1 cellular context compared by ENCODE assay signal in the genomic region with DNA sequence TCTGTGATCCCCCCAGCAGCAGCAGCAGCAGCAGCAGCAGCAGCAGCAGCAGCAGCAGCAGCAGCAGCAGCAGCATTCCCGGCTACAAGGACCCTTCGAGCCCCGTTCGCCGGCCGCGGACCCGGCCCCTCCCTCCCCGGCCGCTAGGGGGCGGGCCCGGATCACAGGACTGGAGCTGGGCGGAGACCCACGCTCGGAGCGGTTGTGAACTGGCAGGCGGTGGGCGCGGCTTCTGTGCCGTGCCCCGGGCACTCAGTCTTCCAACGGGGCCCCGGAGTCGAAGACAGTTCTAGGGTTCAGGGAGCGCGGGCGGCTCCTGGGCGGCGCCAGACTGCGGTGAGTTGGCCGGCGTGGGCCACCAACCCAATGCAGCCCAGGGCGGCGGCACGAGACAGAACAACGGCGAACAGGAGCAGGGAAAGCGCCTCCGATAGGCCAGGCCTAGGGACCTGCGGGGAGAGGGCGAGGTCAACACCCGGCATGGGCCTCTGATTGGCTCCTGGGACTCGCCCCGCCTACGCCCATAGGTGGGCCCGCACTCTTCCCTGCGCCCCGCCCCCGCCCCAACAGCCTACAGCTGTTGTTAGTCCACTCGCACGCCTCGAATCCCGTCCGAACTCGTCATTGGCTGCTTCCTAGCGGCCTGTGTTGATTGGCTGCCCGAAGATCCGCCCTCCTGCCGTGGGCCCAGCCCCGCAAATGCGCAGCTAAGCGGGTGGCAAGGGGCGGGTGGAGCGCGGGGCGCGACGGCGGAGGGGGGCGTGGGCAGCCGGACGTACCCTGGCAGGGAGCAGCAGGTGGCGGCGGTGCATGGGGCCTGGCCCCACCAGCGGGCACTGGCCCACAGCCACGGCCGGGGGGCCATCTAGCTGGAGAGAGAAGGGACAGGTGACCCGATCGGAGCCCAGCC.
TF ChIP-seq lines count a peak whose summit lies in the region.

No MANE protein-coding gene starts in this region.

TF ChIP-seq in WTC11, 78 proteins besides CTCF, POLR2A, EP300 and RAD21 (continued from another document and continues in another):
- TF ChIP-seq, protein P1, sequence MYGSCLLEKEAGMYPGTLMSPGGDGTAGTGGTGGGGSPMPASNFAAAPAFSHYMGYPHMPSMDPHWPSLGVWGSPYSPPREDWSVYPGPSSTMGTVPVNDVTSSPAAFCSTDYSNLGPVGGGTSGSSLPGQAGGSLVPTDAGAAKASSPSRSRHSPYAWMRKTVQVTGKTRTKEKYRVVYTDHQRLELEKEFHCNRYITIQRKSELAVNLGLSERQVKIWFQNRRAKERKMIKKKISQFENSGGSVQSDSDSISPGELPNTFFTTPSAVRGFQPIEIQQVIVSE (CRISPR knock-in tag; IDR thresholded peaks at IDR 0.05; ENCODE audit: borderline replicate concordance), result no peak
- TF ChIP-seq OVOL2 (CRISPR knock-in tag; IDR thresholded peaks at IDR 0.05; ENCODE audit: borderline replicate concordance) (no peak), RORB (CRISPR knock-in tag; IDR thresholded peaks at IDR 0.05) (no peak), FOXJ3 (CRISPR knock-in tag; IDR thresholded peaks at IDR 0.05; ENCODE audit: borderline replicate concordance) (no peak), ESRRA (CRISPR knock-in tag; IDR thresholded peaks at IDR 0.05; ENCODE audit: borderline replicate concordance) (no peak), GTF2I (CRISPR knock-in tag; conservative IDR thresholded peaks at IDR 0.05) (no peak), ZNF138 (CRISPR knock-in tag; conservative IDR thresholded peaks at IDR 0.05) (no peak; the same call in 1 of the 2 replicates), ATF1 (CRISPR knock-in tag; IDR thresholded peaks at IDR 0.05) (no peak), ZNF671 (CRISPR knock-in tag; IDR thresholded peaks at IDR 0.05) (peak; percentile 57; the same call in 1 of the 2 replicates), NFE2L1 (CRISPR knock-in tag; IDR thresholded peaks at IDR 0.05) (peak; percentile 50; the same call in 1 of the 2 replicates), KAT7 (CRISPR knock-in tag; IDR thresholded peaks at IDR 0.05; ENCODE audit: borderline replicate concordance) (no peak), IRF2 (CRISPR knock-in tag; IDR thresholded peaks at IDR 0.05; ENCODE audit: borderline replicate concordance, low read depth) (no peak), CREB1 (CRISPR knock-in tag; IDR thresholded peaks at IDR 0.05) (peak; percentile 20; the same call in 1 of the 2 replicates), HMGA2 (CRISPR knock-in tag; IDR thresholded peaks at IDR 0.05) (no peak)
- TF ChIP-seq, protein P2, sequence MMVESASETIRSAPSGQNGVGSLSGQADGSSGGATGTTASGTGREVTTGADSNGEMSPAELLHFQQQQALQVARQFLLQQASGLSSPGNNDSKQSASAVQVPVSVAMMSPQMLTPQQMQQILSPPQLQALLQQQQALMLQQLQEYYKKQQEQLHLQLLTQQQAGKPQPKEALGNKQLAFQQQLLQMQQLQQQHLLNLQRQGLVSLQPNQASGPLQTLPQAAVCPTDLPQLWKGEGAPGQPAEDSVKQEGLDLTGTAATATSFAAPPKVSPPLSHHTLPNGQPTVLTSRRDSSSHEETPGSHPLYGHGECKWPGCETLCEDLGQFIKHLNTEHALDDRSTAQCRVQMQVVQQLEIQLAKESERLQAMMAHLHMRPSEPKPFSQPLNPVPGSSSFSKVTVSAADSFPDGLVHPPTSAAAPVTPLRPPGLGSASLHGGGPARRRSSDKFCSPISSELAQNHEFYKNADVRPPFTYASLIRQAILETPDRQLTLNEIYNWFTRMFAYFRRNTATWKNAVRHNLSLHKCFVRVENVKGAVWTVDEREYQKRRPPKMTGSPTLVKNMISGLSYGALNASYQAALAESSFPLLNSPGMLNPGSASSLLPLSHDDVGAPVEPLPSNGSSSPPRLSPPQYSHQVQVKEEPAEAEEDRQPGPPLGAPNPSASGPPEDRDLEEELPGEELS (CRISPR knock-in tag; IDR thresholded peaks at IDR 0.05), result no peak
- TF ChIP-seq, protein P3, sequence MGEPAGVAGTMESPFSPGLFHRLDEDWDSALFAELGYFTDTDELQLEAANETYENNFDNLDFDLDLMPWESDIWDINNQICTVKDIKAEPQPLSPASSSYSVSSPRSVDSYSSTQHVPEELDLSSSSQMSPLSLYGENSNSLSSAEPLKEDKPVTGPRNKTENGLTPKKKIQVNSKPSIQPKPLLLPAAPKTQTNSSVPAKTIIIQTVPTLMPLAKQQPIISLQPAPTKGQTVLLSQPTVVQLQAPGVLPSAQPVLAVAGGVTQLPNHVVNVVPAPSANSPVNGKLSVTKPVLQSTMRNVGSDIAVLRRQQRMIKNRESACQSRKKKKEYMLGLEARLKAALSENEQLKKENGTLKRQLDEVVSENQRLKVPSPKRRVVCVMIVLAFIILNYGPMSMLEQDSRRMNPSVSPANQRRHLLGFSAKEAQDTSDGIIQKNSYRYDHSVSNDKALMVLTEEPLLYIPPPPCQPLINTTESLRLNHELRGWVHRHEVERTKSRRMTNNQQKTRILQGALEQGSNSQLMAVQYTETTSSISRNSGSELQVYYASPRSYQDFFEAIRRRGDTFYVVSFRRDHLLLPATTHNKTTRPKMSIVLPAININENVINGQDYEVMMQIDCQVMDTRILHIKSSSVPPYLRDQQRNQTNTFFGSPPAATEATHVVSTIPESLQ (CRISPR knock-in tag; IDR thresholded peaks at IDR 0.05), result no peak
- TF ChIP-seq, protein P4, sequence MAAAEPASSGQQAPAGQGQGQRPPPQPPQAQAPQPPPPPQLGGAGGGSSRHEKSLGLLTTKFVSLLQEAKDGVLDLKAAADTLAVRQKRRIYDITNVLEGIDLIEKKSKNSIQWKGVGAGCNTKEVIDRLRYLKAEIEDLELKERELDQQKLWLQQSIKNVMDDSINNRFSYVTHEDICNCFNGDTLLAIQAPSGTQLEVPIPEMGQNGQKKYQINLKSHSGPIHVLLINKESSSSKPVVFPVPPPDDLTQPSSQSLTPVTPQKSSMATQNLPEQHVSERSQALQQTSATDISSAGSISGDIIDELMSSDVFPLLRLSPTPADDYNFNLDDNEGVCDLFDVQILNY (CRISPR knock-in tag; IDR thresholded peaks at IDR 0.05), result peak; percentile 66
- TF ChIP-seq, protein P5, sequence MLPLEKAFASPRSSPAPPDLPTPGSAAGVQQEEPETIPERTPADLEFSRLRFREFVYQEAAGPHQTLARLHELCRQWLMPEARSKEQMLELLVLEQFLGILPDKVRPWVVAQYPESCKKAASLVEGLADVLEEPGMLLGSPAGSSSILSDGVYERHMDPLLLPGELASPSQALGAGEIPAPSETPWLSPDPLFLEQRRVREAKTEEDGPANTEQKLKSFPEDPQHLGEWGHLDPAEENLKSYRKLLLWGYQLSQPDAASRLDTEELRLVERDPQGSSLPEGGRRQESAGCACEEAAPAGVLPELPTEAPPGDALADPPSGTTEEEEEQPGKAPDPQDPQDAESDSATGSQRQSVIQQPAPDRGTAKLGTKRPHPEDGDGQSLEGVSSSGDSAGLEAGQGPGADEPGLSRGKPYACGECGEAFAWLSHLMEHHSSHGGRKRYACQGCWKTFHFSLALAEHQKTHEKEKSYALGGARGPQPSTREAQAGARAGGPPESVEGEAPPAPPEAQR (CRISPR knock-in tag; IDR thresholded peaks at IDR 0.05), result no peak
- TF ChIP-seq, protein P6, sequence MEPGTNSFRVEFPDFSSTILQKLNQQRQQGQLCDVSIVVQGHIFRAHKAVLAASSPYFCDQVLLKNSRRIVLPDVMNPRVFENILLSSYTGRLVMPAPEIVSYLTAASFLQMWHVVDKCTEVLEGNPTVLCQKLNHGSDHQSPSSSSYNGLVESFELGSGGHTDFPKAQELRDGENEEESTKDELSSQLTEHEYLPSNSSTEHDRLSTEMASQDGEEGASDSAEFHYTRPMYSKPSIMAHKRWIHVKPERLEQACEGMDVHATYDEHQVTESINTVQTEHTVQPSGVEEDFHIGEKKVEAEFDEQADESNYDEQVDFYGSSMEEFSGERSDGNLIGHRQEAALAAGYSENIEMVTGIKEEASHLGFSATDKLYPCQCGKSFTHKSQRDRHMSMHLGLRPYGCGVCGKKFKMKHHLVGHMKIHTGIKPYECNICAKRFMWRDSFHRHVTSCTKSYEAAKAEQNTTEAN (CRISPR knock-in tag; IDR thresholded peaks at IDR 0.05), result peak; percentile 79
- TF ChIP-seq, protein P7, sequence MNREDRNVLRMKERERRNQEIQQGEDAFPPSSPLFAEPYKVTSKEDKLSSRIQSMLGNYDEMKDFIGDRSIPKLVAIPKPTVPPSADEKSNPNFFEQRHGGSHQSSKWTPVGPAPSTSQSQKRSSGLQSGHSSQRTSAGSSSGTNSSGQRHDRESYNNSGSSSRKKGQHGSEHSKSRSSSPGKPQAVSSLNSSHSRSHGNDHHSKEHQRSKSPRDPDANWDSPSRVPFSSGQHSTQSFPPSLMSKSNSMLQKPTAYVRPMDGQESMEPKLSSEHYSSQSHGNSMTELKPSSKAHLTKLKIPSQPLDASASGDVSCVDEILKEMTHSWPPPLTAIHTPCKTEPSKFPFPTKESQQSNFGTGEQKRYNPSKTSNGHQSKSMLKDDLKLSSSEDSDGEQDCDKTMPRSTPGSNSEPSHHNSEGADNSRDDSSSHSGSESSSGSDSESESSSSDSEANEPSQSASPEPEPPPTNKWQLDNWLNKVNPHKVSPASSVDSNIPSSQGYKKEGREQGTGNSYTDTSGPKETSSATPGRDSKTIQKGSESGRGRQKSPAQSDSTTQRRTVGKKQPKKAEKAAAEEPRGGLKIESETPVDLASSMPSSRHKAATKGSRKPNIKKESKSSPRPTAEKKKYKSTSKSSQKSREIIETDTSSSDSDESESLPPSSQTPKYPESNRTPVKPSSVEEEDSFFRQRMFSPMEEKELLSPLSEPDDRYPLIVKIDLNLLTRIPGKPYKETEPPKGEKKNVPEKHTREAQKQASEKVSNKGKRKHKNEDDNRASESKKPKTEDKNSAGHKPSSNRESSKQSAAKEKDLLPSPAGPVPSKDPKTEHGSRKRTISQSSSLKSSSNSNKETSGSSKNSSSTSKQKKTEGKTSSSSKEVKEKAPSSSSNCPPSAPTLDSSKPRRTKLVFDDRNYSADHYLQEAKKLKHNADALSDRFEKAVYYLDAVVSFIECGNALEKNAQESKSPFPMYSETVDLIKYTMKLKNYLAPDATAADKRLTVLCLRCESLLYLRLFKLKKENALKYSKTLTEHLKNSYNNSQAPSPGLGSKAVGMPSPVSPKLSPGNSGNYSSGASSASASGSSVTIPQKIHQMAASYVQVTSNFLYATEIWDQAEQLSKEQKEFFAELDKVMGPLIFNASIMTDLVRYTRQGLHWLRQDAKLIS (CRISPR knock-in tag; IDR thresholded peaks at IDR 0.05; ENCODE audit: borderline replicate concordance), result no peak
- TF ChIP-seq, protein P8, sequence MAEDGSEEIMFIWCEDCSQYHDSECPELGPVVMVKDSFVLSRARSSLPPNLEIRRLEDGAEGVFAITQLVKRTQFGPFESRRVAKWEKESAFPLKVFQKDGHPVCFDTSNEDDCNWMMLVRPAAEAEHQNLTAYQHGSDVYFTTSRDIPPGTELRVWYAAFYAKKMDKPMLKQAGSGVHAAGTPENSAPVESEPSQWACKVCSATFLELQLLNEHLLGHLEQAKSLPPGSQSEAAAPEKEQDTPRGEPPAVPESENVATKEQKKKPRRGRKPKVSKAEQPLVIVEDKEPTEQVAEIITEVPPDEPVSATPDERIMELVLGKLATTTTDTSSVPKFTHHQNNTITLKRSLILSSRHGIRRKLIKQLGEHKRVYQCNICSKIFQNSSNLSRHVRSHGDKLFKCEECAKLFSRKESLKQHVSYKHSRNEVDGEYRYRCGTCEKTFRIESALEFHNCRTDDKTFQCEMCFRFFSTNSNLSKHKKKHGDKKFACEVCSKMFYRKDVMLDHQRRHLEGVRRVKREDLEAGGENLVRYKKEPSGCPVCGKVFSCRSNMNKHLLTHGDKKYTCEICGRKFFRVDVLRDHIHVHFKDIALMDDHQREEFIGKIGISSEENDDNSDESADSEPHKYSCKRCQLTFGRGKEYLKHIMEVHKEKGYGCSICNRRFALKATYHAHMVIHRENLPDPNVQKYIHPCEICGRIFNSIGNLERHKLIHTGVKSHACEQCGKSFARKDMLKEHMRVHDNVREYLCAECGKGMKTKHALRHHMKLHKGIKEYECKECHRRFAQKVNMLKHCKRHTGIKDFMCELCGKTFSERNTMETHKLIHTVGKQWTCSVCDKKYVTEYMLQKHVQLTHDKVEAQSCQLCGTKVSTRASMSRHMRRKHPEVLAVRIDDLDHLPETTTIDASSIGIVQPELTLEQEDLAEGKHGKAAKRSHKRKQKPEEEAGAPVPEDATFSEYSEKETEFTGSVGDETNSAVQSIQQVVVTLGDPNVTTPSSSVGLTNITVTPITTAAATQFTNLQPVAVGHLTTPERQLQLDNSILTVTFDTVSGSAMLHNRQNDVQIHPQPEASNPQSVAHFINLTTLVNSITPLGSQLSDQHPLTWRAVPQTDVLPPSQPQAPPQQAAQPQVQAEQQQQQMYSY (CRISPR knock-in tag; IDR thresholded peaks at IDR 0.05), result no peak
- TF ChIP-seq, protein P9, sequence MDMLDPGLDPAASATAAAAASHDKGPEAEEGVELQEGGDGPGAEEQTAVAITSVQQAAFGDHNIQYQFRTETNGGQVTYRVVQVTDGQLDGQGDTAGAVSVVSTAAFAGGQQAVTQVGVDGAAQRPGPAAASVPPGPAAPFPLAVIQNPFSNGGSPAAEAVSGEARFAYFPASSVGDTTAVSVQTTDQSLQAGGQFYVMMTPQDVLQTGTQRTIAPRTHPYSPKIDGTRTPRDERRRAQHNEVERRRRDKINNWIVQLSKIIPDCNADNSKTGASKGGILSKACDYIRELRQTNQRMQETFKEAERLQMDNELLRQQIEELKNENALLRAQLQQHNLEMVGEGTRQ (CRISPR knock-in tag; IDR thresholded peaks at IDR 0.05), result 0 out of 2 replicates have a peak, but pooled peaks have one; percentile 35
- TF ChIP-seq, protein P10, sequence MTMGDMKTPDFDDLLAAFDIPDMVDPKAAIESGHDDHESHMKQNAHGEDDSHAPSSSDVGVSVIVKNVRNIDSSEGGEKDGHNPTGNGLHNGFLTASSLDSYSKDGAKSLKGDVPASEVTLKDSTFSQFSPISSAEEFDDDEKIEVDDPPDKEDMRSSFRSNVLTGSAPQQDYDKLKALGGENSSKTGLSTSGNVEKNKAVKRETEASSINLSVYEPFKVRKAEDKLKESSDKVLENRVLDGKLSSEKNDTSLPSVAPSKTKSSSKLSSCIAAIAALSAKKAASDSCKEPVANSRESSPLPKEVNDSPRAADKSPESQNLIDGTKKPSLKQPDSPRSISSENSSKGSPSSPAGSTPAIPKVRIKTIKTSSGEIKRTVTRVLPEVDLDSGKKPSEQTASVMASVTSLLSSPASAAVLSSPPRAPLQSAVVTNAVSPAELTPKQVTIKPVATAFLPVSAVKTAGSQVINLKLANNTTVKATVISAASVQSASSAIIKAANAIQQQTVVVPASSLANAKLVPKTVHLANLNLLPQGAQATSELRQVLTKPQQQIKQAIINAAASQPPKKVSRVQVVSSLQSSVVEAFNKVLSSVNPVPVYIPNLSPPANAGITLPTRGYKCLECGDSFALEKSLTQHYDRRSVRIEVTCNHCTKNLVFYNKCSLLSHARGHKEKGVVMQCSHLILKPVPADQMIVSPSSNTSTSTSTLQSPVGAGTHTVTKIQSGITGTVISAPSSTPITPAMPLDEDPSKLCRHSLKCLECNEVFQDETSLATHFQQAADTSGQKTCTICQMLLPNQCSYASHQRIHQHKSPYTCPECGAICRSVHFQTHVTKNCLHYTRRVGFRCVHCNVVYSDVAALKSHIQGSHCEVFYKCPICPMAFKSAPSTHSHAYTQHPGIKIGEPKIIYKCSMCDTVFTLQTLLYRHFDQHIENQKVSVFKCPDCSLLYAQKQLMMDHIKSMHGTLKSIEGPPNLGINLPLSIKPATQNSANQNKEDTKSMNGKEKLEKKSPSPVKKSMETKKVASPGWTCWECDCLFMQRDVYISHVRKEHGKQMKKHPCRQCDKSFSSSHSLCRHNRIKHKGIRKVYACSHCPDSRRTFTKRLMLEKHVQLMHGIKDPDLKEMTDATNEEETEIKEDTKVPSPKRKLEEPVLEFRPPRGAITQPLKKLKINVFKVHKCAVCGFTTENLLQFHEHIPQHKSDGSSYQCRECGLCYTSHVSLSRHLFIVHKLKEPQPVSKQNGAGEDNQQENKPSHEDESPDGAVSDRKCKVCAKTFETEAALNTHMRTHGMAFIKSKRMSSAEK (CRISPR knock-in tag; IDR thresholded peaks at IDR 0.05; ENCODE audit: borderline replicate concordance), result no peak
